ENCODE assay signal across 10 cellular contexts in the genomic region with DNA sequence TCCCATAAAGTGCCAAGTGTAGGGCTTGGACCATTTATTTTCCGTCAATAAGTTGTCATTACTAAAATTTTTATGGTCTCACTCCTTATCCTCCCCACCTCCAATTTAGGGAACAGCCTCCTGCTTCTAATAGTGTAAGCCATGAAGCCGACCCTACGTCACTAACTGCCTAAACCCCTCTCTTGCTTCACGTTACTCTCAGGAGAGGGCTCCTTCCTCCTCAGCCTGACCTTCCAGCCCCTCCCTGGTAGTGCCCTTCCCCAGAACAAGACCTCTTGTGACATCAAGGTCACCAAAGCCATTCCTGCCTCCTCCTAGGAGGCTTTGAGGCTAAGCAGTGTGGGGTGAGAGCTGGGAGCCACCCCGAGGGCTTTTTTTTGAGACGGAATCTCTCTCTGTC. TPM values are rescaled to one million over a fixed set of nuclear protein-coding genes. Genes with fewer than 3 reads are reported as not detected.
DNase-seq lines count a peak whose midpoint lies in the region; ATAC-seq, FAIRE-seq and TF ChIP-seq lines count a peak whose summit lies in the region.
"Had no signal": no experiment of that assay in that cellular context is flagged by ENCODE, and none has a peak within 500 bp of the region (broad histone marks: within the 10 kb centered on the region; RNA-seq: fewer than 3 reads in every experiment).

No MANE protein-coding gene starts in this region.

- peak overlapping the region; percentile 77 for H3K4me3 Mint-ChIP-seq in CD8-positive, alpha-beta T cell
- H3K4me3 Mint-ChIP-seq in astrocyte (ENCODE audit: unreplicated experiment), result peak overlapping the region; percentile 14
- H3K4me3 Mint-ChIP-seq in neural crest cell, result peak overlapping the region; percentile 83

- CTCF ChIA-PET in CD8-positive, alpha-beta T cell (lab: Charles Lee), result interaction anchor here (1.2 to 8.5 kb wide), 8 partner anchors 8 to 280 kb away, joined by 3 to 85 read pairs (median 22); a partner anchor contains a TSS

- H3K4me3 ChIP-seq in CD8-positive, alpha-beta T cell (ENCODE audit: low read depth, low read length), result peak overlapping the region; percentile 47
- no peak overlapping the region for H3K4me3 ChIP-seq in astrocyte (ENCODE audit: insufficient read depth, low read depth, low read length)

- H3K27ac Mint-ChIP-seq in CD8-positive, alpha-beta T cell, result peak overlapping the region; percentile 96
- no peak overlapping the region for H3K27ac Mint-ChIP-seq in astrocyte (ENCODE audit: unreplicated experiment)
- no peak overlapping the region for H3K27ac Mint-ChIP-seq in neural crest cell (ENCODE audit: unreplicated experiment)

- no peak overlapping the region for H3K4me2 ChIP-seq in astrocyte (ENCODE audit: low read length)

- H4K20me1 ChIP-seq in astrocyte (ENCODE audit: insufficient read depth, low read length), result peaks cover 24% of the 10 kb centered on the region

- no peaks in the 10 kb centered on the region for H3K27me3 Mint-ChIP-seq in CD8-positive, alpha-beta T cell (ENCODE audit: low read depth)
- H3K27me3 Mint-ChIP-seq in astrocyte (ENCODE audit: low read depth, unreplicated experiment) (peaks cover 3% of the 10 kb centered on the region), neural crest cell (ENCODE audit: low read depth) (peaks cover 2% of the 10 kb centered on the region)
- H3K27me3 Mint-ChIP-seq: progenitor cell of endocrine pancreas had no signal

- H3K27ac ChIP-seq in CD8-positive, alpha-beta T cell (ENCODE audit: low read depth, low read length), result peak overlapping the region; percentile 73
- no peak overlapping the region for H3K27ac ChIP-seq in astrocyte (ENCODE audit: low read depth, low read length)

- H3K9me3 Mint-ChIP-seq in CD8-positive, alpha-beta T cell, result no peaks in the 10 kb centered on the region
- H3K9me3 Mint-ChIP-seq in astrocyte (ENCODE audit: unreplicated experiment), result no peaks in the 10 kb centered on the region
- H3K9me3 Mint-ChIP-seq in neural crest cell, result no peaks in the 10 kb centered on the region

- H3K36me3 ChIP-seq in CD8-positive, alpha-beta T cell (ENCODE audit: insufficient read depth, low read length), result peaks cover 15% of the 10 kb centered on the region
- H3K36me3 ChIP-seq in astrocyte (ENCODE audit: insufficient read depth, low read length), result peaks cover 11% of the 10 kb centered on the region

- H3K27me3 ChIP-seq in CD8-positive, alpha-beta T cell (ENCODE audit: insufficient read depth, low read length), result no peaks in the 10 kb centered on the region
- no peaks in the 10 kb centered on the region for H3K27me3 ChIP-seq in astrocyte (ENCODE audit: insufficient read depth, low read length)

- no peaks in the 10 kb centered on the region for H3K9me3 ChIP-seq in CD8-positive, alpha-beta T cell (ENCODE audit: low read length)
- no peaks in the 10 kb centered on the region for H3K9me3 ChIP-seq in astrocyte (ENCODE audit: insufficient read depth, low read depth, low read length)

- H2AFZ ChIP-seq in astrocyte (ENCODE audit: low read depth, low read length), result no peak overlapping the region

- ATAC-seq in CD8-positive, alpha-beta T cell, result no peak
- ATAC-seq in HG02623 (IDR thresholded peaks at IDR 0.05; ENCODE audit: unreplicated experiment), result no peak

- TF ChIP-seq CTCF in CD8-positive, alpha-beta T cell (IDR thresholded peaks at IDR 0.05), result no peak
- no peak for TF ChIP-seq CTCF in astrocyte (IDR thresholded peaks at IDR 0.05; ENCODE audit: insufficient read depth, low read depth, low read length)
- no peak for TF ChIP-seq CTCF in neural crest cell (conservative IDR thresholded peaks at IDR 0.05)

- intact Hi-C loops in CD8-positive, alpha-beta T cell (cut with DNase I, micrococcal nuclease), result loop anchor here in 1 of 2 experiments (1.0 to 2.0 kb wide), 3 partner anchors 19 to 345 kb away; a partner anchor contains a TSS

- DNase-seq in CD8-positive, alpha-beta T cell, result no peak
- peak; percentile 85 for DNase-seq in MV-4-11 (lab: John Stamatoyannopoulos, UW)
- DNase-seq in astrocyte (ENCODE audit: low read depth), result no peak
- no peak for DNase-seq in neural crest cell (ENCODE audit: low read depth, low spot score)
- no peak for DNase-seq in stimulated activated naive CD4-positive, alpha-beta T cell treated with Interleukin-2 at 50 U/mL for 16 hours (lab: John Stamatoyannopoulos, UW)
- DNase-seq in stimulated activated CD4-positive, alpha-beta T cell treated with anti-CD3 and anti-CD28 coated beads, Interleukin-4, amount 100 ng/mL, for 4 hours, result no peak
- no peak for DNase-seq in DMS 273 (lab: John Stamatoyannopoulos, UW; ENCODE audit: unreplicated experiment)
- DNase-seq: NCI-H82 had no signal

- POLR2A ChIA-PET in CD8-positive, alpha-beta T cell (lab: Charles Lee), result interaction anchor here (0.7 to 4.1 kb wide), 4 partner anchors 11 to 49 kb away, joined by 3 to 46 read pairs (median 14); a partner anchor contains a TSS

- peaks cover 67% of the 10 kb centered on the region for H3K4me1 Mint-ChIP-seq in CD8-positive, alpha-beta T cell (ENCODE audit: low read depth)
- peaks cover 8% of the 10 kb centered on the region for H3K4me1 Mint-ChIP-seq in astrocyte (ENCODE audit: low read depth, unreplicated experiment)
- peaks cover 26% of the 10 kb centered on the region for H3K4me1 Mint-ChIP-seq in neural crest cell

- peaks cover 20% of the 10 kb centered on the region for H3K36me3 Mint-ChIP-seq in CD8-positive, alpha-beta T cell
- H3K36me3 Mint-ChIP-seq in astrocyte (ENCODE audit: low read depth, unreplicated experiment) (peaks cover 11% of the 10 kb centered on the region), neural crest cell (ENCODE audit: low read depth) (peaks cover 2% of the 10 kb centered on the region)

- no peak for FAIRE-seq in astrocyte (lab: Jason Lieb, UNC)

- H3K4me1 ChIP-seq in CD8-positive, alpha-beta T cell (ENCODE audit: insufficient read depth, low read length), result peaks cover 78% of the 10 kb centered on the region
- peaks cover 4% of the 10 kb centered on the region for H3K4me1 ChIP-seq in astrocyte (ENCODE audit: insufficient read depth, low read length)

- H3K79me2 ChIP-seq in astrocyte (ENCODE audit: insufficient read depth, low read length), result peaks cover 28% of the 10 kb centered on the region

- H3K9ac ChIP-seq in astrocyte (ENCODE audit: low read length), result no peak overlapping the region

RNA-seq across cellular contexts. Expression of a gene that starts 2.2 kb away (rescaled TPM):
- 100 to 1,000 TPM; 116 to 120 TPM for total RNA-seq in CD8-positive, alpha-beta T cell
- 70.5 and 71.7 TPM in 2 replicates for total RNA-seq in astrocyte
- total RNA-seq in neural crest cell, result 77.0 and 84.8 TPM in 2 replicates

RNA-seq across cellular contexts. Expression of a gene that starts 5.2 kb away (rescaled TPM):
- 1 to 10 TPM; 5.9 to 6.4 TPM for total RNA-seq in CD8-positive, alpha-beta T cell
- total RNA-seq in astrocyte, result 4.6 and 5.8 TPM in 2 replicates
- 6.0 and 7.2 TPM in 2 replicates for total RNA-seq in neural crest cell

RNA-seq across cellular contexts. Expression of a gene that starts 19.0 kb away (rescaled TPM):
- 10 to 100 TPM; 91.9 to 95.3 TPM for total RNA-seq in CD8-positive, alpha-beta T cell
- total RNA-seq in astrocyte, result 44.6 and 49.4 TPM in 2 replicates
- total RNA-seq in neural crest cell, result 64.6 and 69.9 TPM in 2 replicates

RNA-seq across cellular contexts. Expression of a gene that starts 48.5 kb away (rescaled TPM):
- total RNA-seq in CD8-positive, alpha-beta T cell, result 1 to 10 TPM; 4.7 to 5.3 TPM
- total RNA-seq in astrocyte (7.5 and 8.5 TPM in 2 replicates), neural crest cell (25.7 and 27.4 TPM in 2 replicates)

Comparison
In these comparisons a context has a peak if more than half of its experiments do, and no peak if none do; other contexts are left out.
1. H3K4me3 Mint-ChIP-seq: peak in every context shown above with its lines; median percentile 83 in neural crest cell; 77 in CD8-positive, alpha-beta T cell; 14 in astrocyte.